ENCODE assay signal across 26 cellular contexts in the genomic region with DNA sequence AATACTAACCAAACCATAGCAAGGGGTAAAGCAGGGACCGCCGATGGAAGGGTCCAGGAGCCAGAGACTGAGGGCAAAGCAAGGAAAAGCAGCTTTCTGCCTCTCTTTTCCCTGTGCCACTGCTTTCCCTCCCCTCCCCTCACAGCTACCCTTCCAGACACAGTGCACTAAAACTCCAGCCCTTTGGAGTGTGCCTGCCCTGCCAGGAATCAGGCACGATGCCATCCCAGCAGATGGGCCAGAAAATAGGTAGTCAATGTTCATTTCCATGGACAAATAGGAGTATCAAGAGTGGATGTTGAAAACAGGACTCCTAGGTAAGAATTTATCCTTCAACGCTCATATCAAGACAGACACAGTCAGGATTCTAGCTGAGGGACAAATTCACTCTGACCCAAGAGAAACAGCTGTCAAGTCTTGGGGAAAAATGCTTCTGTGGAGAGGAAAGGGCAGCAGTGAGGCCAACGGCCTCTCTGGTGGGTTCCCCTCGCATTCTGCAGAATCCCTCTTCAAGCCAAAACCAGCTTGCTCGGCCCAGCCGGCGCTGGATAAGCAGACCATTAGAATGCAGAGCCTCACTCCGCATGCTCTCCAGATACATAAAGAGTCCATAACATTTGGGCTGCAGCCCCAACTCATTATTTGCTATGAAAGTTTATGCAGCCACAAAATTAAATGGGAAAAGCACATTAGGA.
DNase-seq lines count a peak whose midpoint lies in the region; ATAC-seq and TF ChIP-seq lines count a peak whose summit lies in the region.
"Had no signal": no experiment of that assay in that cellular context is flagged by ENCODE, and none has a peak within 500 bp of the region (broad histone marks: within the 10 kb centered on the region; RNA-seq: fewer than 3 reads in every experiment).

No MANE protein-coding gene starts in this region.

- peak; percentile 33 for DNase-seq in DMS 273 (lab: John Stamatoyannopoulos, UW; ENCODE audit: unreplicated experiment)
- DNase-seq in DMS 273 treated with DMSO at 0.1 percent for 48 hours (lab: John Stamatoyannopoulos, UW) = no peak
- peak; percentile 25 for DNase-seq in myocyte (ENCODE audit: low read depth)
- no peak for DNase-seq in aorta
- DNase-seq in progenitor cell of endocrine pancreas (ENCODE audit: low spot score, unreplicated experiment) = no peak
- DNase-seq in CD8-positive, alpha-beta T cell = no peak
- DNase-seq in RWPE1 (ENCODE audit: low spot score) = no peak
- DNase-seq: CD8-positive, alpha-beta memory T cell; DMS153; DND-41; H9; Kasumi-1; NCI-H1092 treated with DMSO at 0.1 percent for 48 hours; NCI-H1436; NCI-H1930; NCI-H2107; NCI-H524; NCI-H748 treated with DMSO at 0.1 percent for 48 hours; NK-92 treated with Interleukin-12 subunit alpha and Interleukin-12 subunit beta, amount 100 ng/mL, for 24 hours; PC-3; SHP77 had no signal

- CTCF ChIA-PET in CD8-positive, alpha-beta T cell (lab: Charles Lee) = no interaction called here
- CTCF ChIA-PET in RWPE1 (lab: Yijun Ruan, JAX) = no interaction called here

- H3K9me3 Mint-ChIP-seq in progenitor cell of endocrine pancreas (ENCODE audit: low read depth) = no peaks in the 10 kb centered on the region
- no peaks in the 10 kb centered on the region for H3K9me3 Mint-ChIP-seq in CD8-positive, alpha-beta T cell
- H3K9me3 Mint-ChIP-seq: CD8-positive, alpha-beta memory T cell; H9 had no signal

- no peak overlapping the region for H3K4me3 Mint-ChIP-seq in progenitor cell of endocrine pancreas (ENCODE audit: low read depth)
- H3K4me3 Mint-ChIP-seq in CD8-positive, alpha-beta T cell = no peak overlapping the region
- H3K4me3 Mint-ChIP-seq: B cell; CD8-positive, alpha-beta memory T cell; H9 had no signal

- H3K27ac ChIP-seq in ectodermal cell (ENCODE audit: insufficient read depth, low read depth, low read length, poor library complexity, severe bottlenecking) = peak overlapping the region; percentile 50
- no peak overlapping the region for H3K27ac ChIP-seq in aorta (ENCODE audit: low read depth in 1 of 2, low read length in 2 of 2)
- H3K27ac ChIP-seq in CD8-positive, alpha-beta T cell (ENCODE audit: low read depth, low read length) = no peak overlapping the region
- no peak overlapping the region for H3K27ac ChIP-seq in RWPE1
- H3K27ac ChIP-seq: 22Rv1, C4-2B had no signal

- TF ChIP-seq CTCF in progenitor cell of endocrine pancreas (IDR thresholded peaks at IDR 0.05; ENCODE audit: unreplicated experiment) = no peak
- TF ChIP-seq CTCF in CD8-positive, alpha-beta T cell (IDR thresholded peaks at IDR 0.05) = no peak
- no peak for TF ChIP-seq CTCF in RWPE1 (conservative IDR thresholded peaks at IDR 0.05; ENCODE audit: low read depth)

- H3K36me3 ChIP-seq in ectodermal cell (ENCODE audit: control insufficient read depth, insufficient read depth, low read length) (no peaks in the 10 kb centered on the region), aorta (ENCODE audit: control insufficient read depth in 1 of 2, insufficient read depth in 2 of 2, low read length in 1 of 2) (no peaks in the 10 kb centered on the region)
- no peaks in the 10 kb centered on the region for H3K36me3 ChIP-seq in CD8-positive, alpha-beta T cell (ENCODE audit: insufficient read depth, low read length)

- POLR2A ChIA-PET in CD8-positive, alpha-beta T cell (lab: Charles Lee) = no interaction called here
- POLR2A ChIA-PET in RWPE1 (lab: Yijun Ruan, JAX; ENCODE audit: low non-redundant PET) = no interaction called here

- peak; percentile 21 for ATAC-seq in aorta (ENCODE audit: low FRiP score)
- ATAC-seq in CD8-positive, alpha-beta T cell = no peak
- ATAC-seq: K562, PC-3 had no signal

- H3K27me3 Mint-ChIP-seq in progenitor cell of endocrine pancreas = no peaks in the 10 kb centered on the region
- peaks cover 5% of the 10 kb centered on the region for H3K27me3 Mint-ChIP-seq in CD8-positive, alpha-beta T cell (ENCODE audit: low read depth)

- H3K27me3 ChIP-seq in ectodermal cell (ENCODE audit: control insufficient read depth, insufficient read depth, low read length, poor library complexity, severe bottlenecking) = no peaks in the 10 kb centered on the region
- H3K27me3 ChIP-seq in aorta (ENCODE audit: control insufficient read depth in 1 of 2, insufficient read depth in 2 of 2, low read length in 1 of 2) = no peaks in the 10 kb centered on the region
- no peaks in the 10 kb centered on the region for H3K27me3 ChIP-seq in CD8-positive, alpha-beta T cell (ENCODE audit: insufficient read depth, low read length)

- H3K9me3 ChIP-seq in ectodermal cell (ENCODE audit: control insufficient read depth, low read length) (no peaks in the 10 kb centered on the region), aorta (ENCODE audit: control insufficient read depth, low read length) (peaks cover 1% of the 10 kb centered on the region)
- no peaks in the 10 kb centered on the region for H3K9me3 ChIP-seq in CD8-positive, alpha-beta T cell (ENCODE audit: low read length)

- 88 to 92% methylated on average over 10 of the region's 10 CpGs for WGBS in ectodermal cell, 2 experiments
- WGBS in aorta, 2 donors = 61% methylated on average over 10 of the region's 10 CpGs

- H3K4me1 Mint-ChIP-seq in progenitor cell of endocrine pancreas (ENCODE audit: low read depth) = no peaks in the 10 kb centered on the region
- no peaks in the 10 kb centered on the region for H3K4me1 Mint-ChIP-seq in CD8-positive, alpha-beta T cell (ENCODE audit: low read depth)
- H3K4me1 Mint-ChIP-seq: B cell; CD8-positive, alpha-beta memory T cell had no signal

- H3K27ac Mint-ChIP-seq in progenitor cell of endocrine pancreas = no peak overlapping the region
- H3K27ac Mint-ChIP-seq in CD8-positive, alpha-beta T cell = no peak overlapping the region
- H3K27ac Mint-ChIP-seq: B cell; CD8-positive, alpha-beta memory T cell had no signal

- intact Hi-C loops in aorta (cut with DNase I) = no loop called here
- intact Hi-C loops in CD8-positive, alpha-beta T cell (cut with DNase I, micrococcal nuclease) = no loop called here

- H3K4me1 ChIP-seq in ectodermal cell (ENCODE audit: control insufficient read depth, insufficient read depth, low read length) (peaks cover 10% of the 10 kb centered on the region), aorta (ENCODE audit: control insufficient read depth in 1 of 2, insufficient read depth in 2 of 2, low read length in 2 of 2) (no peaks in the 10 kb centered on the region)
- H3K4me1 ChIP-seq in CD8-positive, alpha-beta T cell (ENCODE audit: insufficient read depth, low read length) = no peaks in the 10 kb centered on the region

- no peak overlapping the region for H3K4me3 ChIP-seq in ectodermal cell (ENCODE audit: insufficient read depth, low read depth, low read length)
- H3K4me3 ChIP-seq in aorta (ENCODE audit: low read length in 2 of 2) = no peak overlapping the region
- H3K4me3 ChIP-seq in CD8-positive, alpha-beta T cell (ENCODE audit: low read depth, low read length) = no peak overlapping the region
- H3K4me3 ChIP-seq: K562 had no signal

- H3K36me3 Mint-ChIP-seq in progenitor cell of endocrine pancreas (ENCODE audit: insufficient read depth) = no peaks in the 10 kb centered on the region
- no peaks in the 10 kb centered on the region for H3K36me3 Mint-ChIP-seq in CD8-positive, alpha-beta T cell
- H3K36me3 Mint-ChIP-seq: CD8-positive, alpha-beta memory T cell had no signal

Comparison
In these comparisons a context has a peak if more than half of its experiments do, and no peak if none do; other contexts are left out.
1. DNase-seq: peak in DMS 273 (single experiment) and myocyte (single experiment); none in DMS 273 treated with DMSO at 0.1 percent for 48 hours (single experiment), aorta (0 of 2), progenitor cell of endocrine pancreas (single experiment), CD8-positive, alpha-beta T cell (0 of 7) and RWPE1 (single experiment).